ENCODE assay signal across 9 cellular contexts in the genomic region with DNA sequence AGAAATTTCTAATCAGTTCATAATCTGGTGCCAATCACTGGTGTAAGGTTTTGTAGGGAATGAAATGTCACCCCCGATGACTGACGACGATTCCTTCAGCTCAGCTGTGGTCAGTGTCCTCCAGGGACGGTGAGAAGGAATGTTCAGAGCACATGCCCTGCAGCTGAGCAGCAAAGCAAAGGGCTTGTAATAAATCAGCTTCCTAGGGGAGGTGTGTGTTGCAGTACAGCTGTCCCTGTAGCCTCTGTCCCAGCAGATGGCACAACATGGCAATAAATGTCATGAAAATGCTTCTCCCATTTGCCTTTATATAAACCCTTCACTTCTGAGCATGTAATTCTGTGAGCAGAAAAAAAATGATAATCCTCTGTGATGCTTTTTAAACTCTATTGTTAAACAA.
DNase-seq lines count a peak whose midpoint lies in the region; ATAC-seq and TF ChIP-seq lines count a peak whose summit lies in the region.
"Had no signal": no experiment of that assay in that cellular context is flagged by ENCODE, and none has a peak within 500 bp of the region (broad histone marks: within the 10 kb centered on the region; RNA-seq: fewer than 3 reads in every experiment).

No MANE protein-coding gene starts in this region.

- no peaks in the 10 kb centered on the region for H3K9me3 ChIP-seq in Caco-2
- H3K9me3 ChIP-seq in Karpas-422 (ENCODE audit: low read length), result no peaks in the 10 kb centered on the region

- H3K9ac ChIP-seq in Karpas-422 (ENCODE audit: low read length), result no peak overlapping the region

- peak; percentile 43 to 46 for DNase-seq in Caco-2
- DNase-seq in Karpas-422, result peak; percentile 49
- DNase-seq in T1000 (lab: John Stamatoyannopoulos, UW), result peak; percentile 7
- DNase-seq in iPS-NIHi11 (ENCODE audit: low spot score), result peak; percentile 15
- no peak for DNase-seq in NK-92 (lab: John Stamatoyannopoulos, UW; ENCODE audit: unreplicated experiment)
- DNase-seq in 8988T, result no peak
- DNase-seq in activated CD4-positive, alpha-beta T cell treated with anti-CD3 and anti-CD28 coated beads, Interleukin-2, amount 50 U/mL, for 48 hours, result no peak

- H3K27me3 Mint-ChIP-seq in Caco-2 (ENCODE audit: insufficient read depth, unreplicated experiment), result no peaks in the 10 kb centered on the region

- H3K27me3 ChIP-seq in Caco-2 (replicated peaks; ENCODE audit: control insufficient read depth, insufficient read depth, low read length) (no peaks in the 10 kb centered on the region), Karpas-422 (ENCODE audit: low read length) (no peaks in the 10 kb centered on the region)

- H3K4me1 ChIP-seq in Caco-2 (peaks cover 8% of the 10 kb centered on the region; the same call in 1 of the 2 replicates), Karpas-422 (ENCODE audit: low read length) (no peaks in the 10 kb centered on the region)

- CTCF ChIA-PET in Caco-2 (lab: Charles Lee), result interaction anchor here (1.2 kb wide), 2 partner anchors 47 to 248 kb away, joined by 3 to 4 read pairs; no protein-coding TSS in a partner anchor

- POLR2A ChIA-PET in Caco-2 (lab: Charles Lee), result no interaction called here

- no peak overlapping the region for H3K4me3 Mint-ChIP-seq in Caco-2 (ENCODE audit: unreplicated experiment)
- H3K4me3 Mint-ChIP-seq: T-helper 1 cell treated with Interleukin-12 subunit alpha and Interleukin-12 subunit beta and Interleukin-4 antibody, amounts not matched to agents 30 μg/mL and 1 μg/mL, for 36 hours had no signal

- ATAC-seq in GM18868 (IDR thresholded peaks at IDR 0.05; ENCODE audit: unreplicated experiment), result no peak

- H3K79me2 ChIP-seq in Karpas-422 (ENCODE audit: low read length), result no peaks in the 10 kb centered on the region

- H3K27ac Mint-ChIP-seq in Caco-2 (ENCODE audit: unreplicated experiment), result no peak overlapping the region
- H3K27ac Mint-ChIP-seq: T-helper 1 cell treated with Interleukin-12 subunit alpha and Interleukin-12 subunit beta and Interleukin-4 antibody, amounts not matched to agents 30 μg/mL and 1 μg/mL, for 36 hours had no signal

- no TSS peak for BruUV-seq in Caco-2 (replicated peaks; lab: Mats Ljungman, UMichigan)

- H3K4me3 ChIP-seq in Caco-2 (ENCODE audit: low read depth, low read length), result no peak overlapping the region
- H3K4me3 ChIP-seq in Karpas-422 (ENCODE audit: low read length), result no peak overlapping the region

- no peak overlapping the region for H3K4me2 ChIP-seq in Karpas-422 (ENCODE audit: low read depth, low read length, poor library complexity, severe bottlenecking)

- H3K36me3 ChIP-seq in Caco-2 (ENCODE audit: control insufficient read depth, insufficient read depth, low read length), result no peaks in the 10 kb centered on the region
- H3K36me3 ChIP-seq in Karpas-422 (ENCODE audit: insufficient read depth, low read length), result no peaks in the 10 kb centered on the region

- no peak overlapping the region for H3K27ac ChIP-seq in Karpas-422 (ENCODE audit: low read length)

- peaks cover 26% of the 10 kb centered on the region for H3K36me3 Mint-ChIP-seq in Caco-2 (ENCODE audit: insufficient read depth, unreplicated experiment)

- H4K20me1 ChIP-seq in Karpas-422 (ENCODE audit: insufficient read depth, low read depth, low read length), result no peaks in the 10 kb centered on the region

- intact Hi-C loops in Caco-2 (cut with micrococcal nuclease; ENCODE audit: unreplicated experiment), result loop anchor here (5.0 to 10.0 kb wide), 2 partner anchors 229 to 289 kb away; no protein-coding TSS in a partner anchor

- H3K4me1 Mint-ChIP-seq in Caco-2 (ENCODE audit: low read depth, unreplicated experiment), result no peaks in the 10 kb centered on the region

- peak in 1 of 2 experiments; percentile 51 for TF ChIP-seq CTCF in Caco-2 (IDR thresholded peaks at IDR 0.05; ENCODE audit: insufficient read depth in 1 of 2, low read depth in 1 of 2, low read length in 1 of 2, severe bottlenecking in 1 of 2, unreplicated experiment in 1 of 2)

- no peak overlapping the region for H2AFZ ChIP-seq in Karpas-422 (ENCODE audit: low read length)

- H3K9me3 Mint-ChIP-seq in Caco-2 (ENCODE audit: unreplicated experiment), result no peaks in the 10 kb centered on the region
- H3K9me3 Mint-ChIP-seq: T-helper 1 cell treated with Interleukin-12 subunit alpha and Interleukin-12 subunit beta and Interleukin-4 antibody, amounts not matched to agents 30 μg/mL and 1 μg/mL, for 36 hours had no signal

- no peaks in the 10 kb centered on the region for H3K9me2 ChIP-seq in Karpas-422 (replicated peaks; ENCODE audit: insufficient read depth, low read length)

Comparison
In these comparisons a context has a peak if more than half of its experiments do, and no peak if none do; other contexts are left out.
1. DNase-seq: peak in Caco-2 (2 of 2), Karpas-422 (single experiment), T1000 (single experiment) and iPS-NIHi11 (single experiment); none in NK-92 (single experiment), 8988T (single experiment) and activated CD4-positive, alpha-beta T cell treated with anti-CD3 and anti-CD28 coated beads, Interleukin-2, amount 50 U/mL, for 48 hours (0 of 2).